ENCODE assay signal across 1 cellular context in the genomic region with DNA sequence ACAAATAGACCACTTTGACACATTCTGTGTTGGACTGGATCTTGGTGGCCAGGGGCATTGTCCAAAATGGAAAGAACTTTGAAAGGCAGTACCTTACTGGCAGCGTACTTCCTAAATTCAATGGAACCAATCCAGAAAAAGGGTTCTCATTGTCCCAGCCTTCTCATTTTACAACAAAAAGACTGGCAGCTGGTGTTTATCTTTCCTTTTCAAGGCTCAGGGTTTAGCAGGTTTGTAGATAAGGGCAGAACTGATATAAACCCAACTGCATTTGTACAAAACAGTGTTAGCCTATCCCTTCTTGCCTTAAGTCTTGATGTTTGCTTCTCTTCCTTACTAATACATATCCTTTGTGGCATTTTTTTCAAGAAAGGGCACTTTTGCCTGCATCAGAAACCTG.
TF ChIP-seq lines count a peak whose summit lies in the region.

No MANE protein-coding gene starts in this region.

TF ChIP-seq in HEK293, 187 proteins besides CTCF, POLR2A, EP300 and RAD21 (continued from another document):
- TF ChIP-seq, protein P1, sequence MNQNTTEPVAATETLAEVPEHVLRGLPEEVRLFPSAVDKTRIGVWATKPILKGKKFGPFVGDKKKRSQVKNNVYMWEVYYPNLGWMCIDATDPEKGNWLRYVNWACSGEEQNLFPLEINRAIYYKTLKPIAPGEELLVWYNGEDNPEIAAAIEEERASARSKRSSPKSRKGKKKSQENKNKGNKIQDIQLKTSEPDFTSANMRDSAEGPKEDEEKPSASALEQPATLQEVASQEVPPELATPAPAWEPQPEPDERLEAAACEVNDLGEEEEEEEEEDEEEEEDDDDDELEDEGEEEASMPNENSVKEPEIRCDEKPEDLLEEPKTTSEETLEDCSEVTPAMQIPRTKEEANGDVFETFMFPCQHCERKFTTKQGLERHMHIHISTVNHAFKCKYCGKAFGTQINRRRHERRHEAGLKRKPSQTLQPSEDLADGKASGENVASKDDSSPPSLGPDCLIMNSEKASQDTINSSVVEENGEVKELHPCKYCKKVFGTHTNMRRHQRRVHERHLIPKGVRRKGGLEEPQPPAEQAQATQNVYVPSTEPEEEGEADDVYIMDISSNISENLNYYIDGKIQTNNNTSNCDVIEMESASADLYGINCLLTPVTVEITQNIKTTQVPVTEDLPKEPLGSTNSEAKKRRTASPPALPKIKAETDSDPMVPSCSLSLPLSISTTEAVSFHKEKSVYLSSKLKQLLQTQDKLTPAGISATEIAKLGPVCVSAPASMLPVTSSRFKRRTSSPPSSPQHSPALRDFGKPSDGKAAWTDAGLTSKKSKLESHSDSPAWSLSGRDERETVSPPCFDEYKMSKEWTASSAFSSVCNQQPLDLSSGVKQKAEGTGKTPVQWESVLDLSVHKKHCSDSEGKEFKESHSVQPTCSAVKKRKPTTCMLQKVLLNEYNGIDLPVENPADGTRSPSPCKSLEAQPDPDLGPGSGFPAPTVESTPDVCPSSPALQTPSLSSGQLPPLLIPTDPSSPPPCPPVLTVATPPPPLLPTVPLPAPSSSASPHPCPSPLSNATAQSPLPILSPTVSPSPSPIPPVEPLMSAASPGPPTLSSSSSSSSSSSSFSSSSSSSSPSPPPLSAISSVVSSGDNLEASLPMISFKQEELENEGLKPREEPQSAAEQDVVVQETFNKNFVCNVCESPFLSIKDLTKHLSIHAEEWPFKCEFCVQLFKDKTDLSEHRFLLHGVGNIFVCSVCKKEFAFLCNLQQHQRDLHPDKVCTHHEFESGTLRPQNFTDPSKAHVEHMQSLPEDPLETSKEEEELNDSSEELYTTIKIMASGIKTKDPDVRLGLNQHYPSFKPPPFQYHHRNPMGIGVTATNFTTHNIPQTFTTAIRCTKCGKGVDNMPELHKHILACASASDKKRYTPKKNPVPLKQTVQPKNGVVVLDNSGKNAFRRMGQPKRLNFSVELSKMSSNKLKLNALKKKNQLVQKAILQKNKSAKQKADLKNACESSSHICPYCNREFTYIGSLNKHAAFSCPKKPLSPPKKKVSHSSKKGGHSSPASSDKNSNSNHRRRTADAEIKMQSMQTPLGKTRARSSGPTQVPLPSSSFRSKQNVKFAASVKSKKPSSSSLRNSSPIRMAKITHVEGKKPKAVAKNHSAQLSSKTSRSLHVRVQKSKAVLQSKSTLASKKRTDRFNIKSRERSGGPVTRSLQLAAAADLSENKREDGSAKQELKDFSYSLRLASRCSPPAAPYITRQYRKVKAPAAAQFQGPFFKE (tag by site-specific recombination; IDR thresholded peaks at IDR 0.05; ENCODE audit: borderline replicate concordance), result no peak
